In genomic region chr13:44223785-44224432, GRCh38 we compare ENCODE assay signal across 18 cellular contexts.
DNase-seq lines count a peak whose midpoint lies in the region; ATAC-seq and TF ChIP-seq lines count a peak whose summit lies in the region.
"Had no signal": no experiment of that assay in that cellular context is flagged by ENCODE, and none has a peak within 500 bp of the region (broad histone marks: within the 10 kb centered on the region; RNA-seq: fewer than 3 reads in every experiment).

No MANE protein-coding gene starts in this region.

- H3K79me2 ChIP-seq in hepatocyte, result no peaks in the 10 kb centered on the region

- H3K4me2 ChIP-seq in hepatocyte, result no peak overlapping the region

- ATAC-seq in Right ventricle myocardium superior (ENCODE audit: poor library complexity) (no peak), aorta (ENCODE audit: low FRiP score) (peak; percentile 61), esophagus mucosa (no peak), GM19467 (IDR thresholded peaks at IDR 0.05; ENCODE audit: unreplicated experiment) (no peak)
- ATAC-seq: activated CD8-positive, alpha-beta T cell treated with anti-CD3 and anti-CD28 coated beads for 36 hours; activated T-cell treated with anti-CD3 and anti-CD28 coated beads, Interleukin-2, amount 50 U/mL, for 72 hours; PC-3 had no signal

- no peak overlapping the region for H3K4me3 ChIP-seq in left ventricle myocardium inferior
- H3K4me3 ChIP-seq in hepatocyte, result no peak overlapping the region
- no peak overlapping the region for H3K4me3 ChIP-seq in skeletal muscle tissue (ENCODE audit: low read length in 3 of 3)
- H3K4me3 ChIP-seq in aorta (ENCODE audit: low read length in 2 of 2), result no peak overlapping the region
- H3K4me3 ChIP-seq: HAP-1 had no signal

- H3K36me3 ChIP-seq in left ventricle myocardium inferior, result no peaks in the 10 kb centered on the region
- no peaks in the 10 kb centered on the region for H3K36me3 ChIP-seq in hepatocyte (replicated peaks; ENCODE audit: insufficient read depth, low read depth)
- no peaks in the 10 kb centered on the region for H3K36me3 ChIP-seq in skeletal muscle tissue (ENCODE audit: control insufficient read depth in 3 of 3, insufficient read depth in 3 of 3, low read length in 3 of 3)
- H3K36me3 ChIP-seq in aorta (ENCODE audit: control insufficient read depth in 1 of 2, insufficient read depth in 2 of 2, low read length in 1 of 2), result no peaks in the 10 kb centered on the region
- H3K36me3 ChIP-seq: HAP-1 had no signal

- no peak overlapping the region for H2AFZ ChIP-seq in hepatocyte

- no peaks in the 10 kb centered on the region for H3K27me3 ChIP-seq in left ventricle myocardium inferior (ENCODE audit: low read depth)
- H3K27me3 ChIP-seq in hepatocyte, result no peaks in the 10 kb centered on the region
- no peaks in the 10 kb centered on the region for H3K27me3 ChIP-seq in skeletal muscle tissue (ENCODE audit: control insufficient read depth in 3 of 3, insufficient read depth in 3 of 3, low read length in 3 of 3)
- H3K27me3 ChIP-seq in aorta (ENCODE audit: control insufficient read depth in 1 of 2, insufficient read depth in 2 of 2, low read length in 1 of 2), result no peaks in the 10 kb centered on the region

- WGBS in hepatocyte (ENCODE audit: low lambda C conversion rate, missing lambda C conversion rate), result 11% methylated on average over 2 of the region's 2 CpGs
- 18 to 39% methylated on average over 2 of the region's 2 CpGs for WGBS in aorta, 2 donors

- peak overlapping the region; percentile 82 for H3K27ac ChIP-seq in left ventricle myocardium inferior (replicated peaks)
- peak overlapping the region; percentile 58 for H3K27ac ChIP-seq in hepatocyte
- peak overlapping the region; percentile 37 for H3K27ac ChIP-seq in skeletal muscle tissue (ENCODE audit: low read depth, low read length)
- H3K27ac ChIP-seq in aorta (ENCODE audit: low read depth in 1 of 2, low read length in 2 of 2), result peak overlapping the region; percentile 90 to 98

- H4K20me1 ChIP-seq in hepatocyte (ENCODE audit: insufficient read depth, poor library complexity, severe bottlenecking), result no peaks in the 10 kb centered on the region

- peaks cover 32% of the 10 kb centered on the region for H3K4me1 ChIP-seq in left ventricle myocardium inferior
- peaks cover 28% of the 10 kb centered on the region for H3K4me1 ChIP-seq in hepatocyte (ENCODE audit: insufficient read depth)
- H3K4me1 ChIP-seq in skeletal muscle tissue (ENCODE audit: control insufficient read depth in 3 of 3, insufficient read depth in 3 of 3, low read length in 3 of 3), result peaks cover 6 to 21% (median 20%) of the 10 kb centered on the region in 3 donors
- peaks cover 3 to 4% of the 10 kb centered on the region in 2 donors for H3K4me1 ChIP-seq in aorta (ENCODE audit: control insufficient read depth in 1 of 2, insufficient read depth in 2 of 2, low read length in 2 of 2)

- TF ChIP-seq CTCF in left ventricle myocardium inferior (IDR thresholded peaks at IDR 0.05; ENCODE audit: borderline replicate concordance) (no peak), hepatocyte (IDR thresholded peaks at IDR 0.05; ENCODE audit: poor library complexity) (no peak)

- intact Hi-C loops in left ventricle myocardium inferior (cut with micrococcal nuclease) (no loop called here), Right ventricle myocardium superior (cut with DNase I) (no loop called here), aorta (cut with DNase I) (loop anchor here in 1 of 2 donors (5.0 kb wide), 1 partner anchor 213 kb away; no protein-coding TSS in a partner anchor)

- H3K9me3 ChIP-seq in left ventricle myocardium inferior (replicated peaks) (no peaks in the 10 kb centered on the region), hepatocyte (ENCODE audit: low read depth) (no peaks in the 10 kb centered on the region), skeletal muscle tissue (ENCODE audit: control insufficient read depth in 3 of 3, low read length in 3 of 3) (no peaks in the 10 kb centered on the region), aorta (ENCODE audit: control insufficient read depth, low read length) (no peaks in the 10 kb centered on the region)
- H3K9me3 ChIP-seq: HAP-1 had no signal

- H3K9me2 ChIP-seq in hepatocyte (replicated peaks; ENCODE audit: insufficient read depth), result no peaks in the 10 kb centered on the region

- no peak for DNase-seq in left ventricle myocardium inferior
- DNase-seq in Right ventricle myocardium superior, result no peak
- no peak for DNase-seq in hepatocyte (ENCODE audit: low spot score)
- no peak for DNase-seq in aorta
- no peak for DNase-seq in NCI-H2029 (lab: John Stamatoyannopoulos, UW)
- DNase-seq: activated CD8-positive, alpha-beta T cell treated with anti-CD3 and anti-CD28 coated beads for 36 hours; activated T-cell treated with anti-CD3 and anti-CD28 coated beads, Interleukin-2, amount 50 U/mL, for 72 hours; CD4-positive, alpha-beta memory T cell; cortex of kidney; kidney glomerular epithelial cell; naive B cell; NCI-H1694 treated with DMSO at 0.1 percent for 48 hours; NCI-H526 treated with DMSO at 0.1 percent for 48 hours; PC-3 had no signal

- no peak overlapping the region for H3K9ac ChIP-seq in skeletal muscle tissue (ENCODE audit: low read depth in 1 of 3, low read length in 3 of 3)

Comparison
In these comparisons a context has a peak if more than half of its experiments do, and no peak if none do; other contexts are left out.
1. H3K27ac ChIP-seq: peak in every context shown above with its lines; median percentile 94 in aorta; 82 in left ventricle myocardium inferior; 58 in hepatocyte; 37 in skeletal muscle tissue.